ENCODE assay signal across 21 cellular contexts in genomic region chr21:22890656-22891055, GRCh38.
DNase-seq lines count a peak whose midpoint lies in the region; FAIRE-seq and TF ChIP-seq lines count a peak whose summit lies in the region.
"Had no signal": no experiment of that assay in that cellular context is flagged by ENCODE, and none has a peak within 500 bp of the region (broad histone marks: within the 10 kb centered on the region; RNA-seq: fewer than 3 reads in every experiment).

No MANE protein-coding gene starts in this region.

- TF ChIP-seq CTCF in bronchial epithelial cell (IDR thresholded peaks at IDR 0.05; ENCODE audit: insufficient read depth, low read length, severe bottlenecking) = no peak
- TF ChIP-seq CTCF in OCI-LY7 (conservative IDR thresholded peaks at IDR 0.05; ENCODE audit: low read length) = no peak

- no peak for FAIRE-seq in bronchial epithelial cell (lab: Jason Lieb, UNC)
- FAIRE-seq: A204.1, G401.6, GM12891, GM19239, H1, HepG2 had no signal

- H3K36me3 ChIP-seq in bronchial epithelial cell (ENCODE audit: control insufficient read depth, insufficient read depth, low read length) = no peaks in the 10 kb centered on the region
- no peaks in the 10 kb centered on the region for H3K36me3 ChIP-seq in urinary bladder (ENCODE audit: insufficient read depth)
- no peaks in the 10 kb centered on the region for H3K36me3 ChIP-seq in OCI-LY7 (ENCODE audit: insufficient read depth, low read length)
- H3K36me3 ChIP-seq: BE2C had no signal

- intact Hi-C loops in OCI-LY7 (cut with micrococcal nuclease; ENCODE audit: unreplicated experiment) = no loop called here

- no TSS peak for BruUV-seq in OCI-LY7 (replicated peaks; lab: Mats Ljungman, UMichigan)

- no peak overlapping the region for H2AFZ ChIP-seq in OCI-LY7 (ENCODE audit: low read length)

- no peak overlapping the region for H3K4me3 ChIP-seq in bronchial epithelial cell (ENCODE audit: low read depth, low read length)
- no peak overlapping the region for H3K4me3 ChIP-seq in urinary bladder (ENCODE audit: low read depth, low read length)
- no peak overlapping the region for H3K4me3 ChIP-seq in OCI-LY7 (ENCODE audit: low read depth, low read length, poor library complexity, severe bottlenecking)

- H4K20me1 ChIP-seq in OCI-LY7 (ENCODE audit: insufficient read depth, low read length) = no peaks in the 10 kb centered on the region

- 86% methylated on average over 2 of the region's 2 CpGs for WGBS in urinary bladder

- H3K9me3 ChIP-seq in OCI-LY7 (ENCODE audit: low read length) = peaks cover 12% of the 10 kb centered on the region; the same call in 1 of the 2 replicates
- H3K9me3 ChIP-seq: BE2C had no signal

- no peaks in the 10 kb centered on the region for H3K27me3 ChIP-seq in bronchial epithelial cell (ENCODE audit: control insufficient read depth, insufficient read depth, low read length)
- H3K27me3 ChIP-seq: BE2C had no signal

- H3K4me1 ChIP-seq in urinary bladder (ENCODE audit: insufficient read depth) = no peaks in the 10 kb centered on the region
- no peaks in the 10 kb centered on the region for H3K4me1 ChIP-seq in OCI-LY7 (ENCODE audit: insufficient read depth, low read length, poor library complexity, severe bottlenecking)
- H3K4me1 ChIP-seq: BE2C had no signal

- CTCF ChIA-PET in OCI-LY7 (lab: Charles Lee; ENCODE audit: unreplicated experiment) = no interaction called here

- H3K4me2 ChIP-seq in OCI-LY7 (ENCODE audit: low read length) = no peak overlapping the region

- POLR2A ChIA-PET in OCI-LY7 (lab: Charles Lee) = no interaction called here

- DNase-seq in NCI-H2171 (lab: John Stamatoyannopoulos, UW) (peak; percentile 12), NCI-H2171 treated with DMSO at 0.1 percent for 48 hours (lab: John Stamatoyannopoulos, UW) (peak; percentile 67), bronchial epithelial cell (ENCODE audit: low read depth) (peak; percentile 61), OCI-LY7 (ENCODE audit: low spot score) (no peak)
- DNase-seq in effector CD8-positive, alpha-beta T cell (lab: John Stamatoyannopoulos, UW) = no peak
- DNase-seq: ACHN; BE2C; C1 segment of cervical spinal cord; CD4-positive, CD25-positive, alpha-beta regulatory T cell; CD8-positive, alpha-beta memory T cell; COR-L47; DMS 273 treated with DMSO at 0.1 percent for 48 hours; DMS53; H9 had no signal

- H3K9me2 ChIP-seq in OCI-LY7 (ENCODE audit: insufficient read depth, low read length) = no peaks in the 10 kb centered on the region

- no peaks in the 10 kb centered on the region for H3K79me2 ChIP-seq in OCI-LY7 (ENCODE audit: insufficient read depth, low read depth, low read length)

- H3K27ac ChIP-seq in urinary bladder (ENCODE audit: low read depth) = peak overlapping the region; percentile 23
- no peak overlapping the region for H3K27ac ChIP-seq in OCI-LY7 (ENCODE audit: low read depth, low read length, poor library complexity, severe bottlenecking)

Comparison
In these comparisons a context has a peak if more than half of its experiments do, and no peak if none do; other contexts are left out.
1. DNase-seq: peak in NCI-H2171 (single experiment), NCI-H2171 treated with DMSO at 0.1 percent for 48 hours (single experiment) and bronchial epithelial cell (single experiment); none in OCI-LY7 (single experiment) and effector CD8-positive, alpha-beta T cell (single experiment).